Comparison of ENCODE assay signal across 1 cellular context in the genomic region with DNA sequence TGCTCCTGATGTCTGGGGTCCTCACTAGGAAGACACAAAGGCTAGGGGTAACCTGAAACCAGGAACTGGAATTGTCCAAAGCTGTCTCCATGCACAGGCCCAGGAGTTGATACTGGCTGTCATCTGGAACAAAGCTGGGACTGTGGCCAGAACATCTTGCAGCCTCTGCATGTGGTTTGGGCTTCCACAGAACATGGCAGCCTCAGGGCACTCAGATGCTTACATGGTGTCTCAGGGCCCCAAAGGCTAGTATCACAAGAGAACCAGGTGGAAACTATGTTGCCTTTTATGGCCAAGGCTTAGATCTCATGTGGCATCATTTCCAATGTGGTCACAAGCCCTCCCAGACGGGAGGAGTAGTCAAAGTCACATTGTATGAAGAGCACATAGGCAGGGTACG.
TF ChIP-seq lines count a peak whose summit lies in the region.

No MANE protein-coding gene starts in this region.

TF ChIP-seq in H1, 55 proteins besides CTCF, POLR2A, EP300 and RAD21 (continued from another document):
- TF ChIP-seq JUND (IDR thresholded peaks at IDR 0.05; ENCODE audit: low read length) = no peak
- TF ChIP-seq CBX5 (IDR thresholded peaks at IDR 0.05; ENCODE audit: low read depth, low read length) = no peak
- no peak for TF ChIP-seq CHD2 (IDR thresholded peaks at IDR 0.05; ENCODE audit: low read length)
- TF ChIP-seq SP4 (IDR thresholded peaks at IDR 0.05; ENCODE audit: low read length) = no peak
- no peak for TF ChIP-seq SIRT6 (IDR thresholded peaks at IDR 0.05; ENCODE audit: low read length)
